Comparison of ENCODE assay signal across 8 cellular contexts in the genomic region with DNA sequence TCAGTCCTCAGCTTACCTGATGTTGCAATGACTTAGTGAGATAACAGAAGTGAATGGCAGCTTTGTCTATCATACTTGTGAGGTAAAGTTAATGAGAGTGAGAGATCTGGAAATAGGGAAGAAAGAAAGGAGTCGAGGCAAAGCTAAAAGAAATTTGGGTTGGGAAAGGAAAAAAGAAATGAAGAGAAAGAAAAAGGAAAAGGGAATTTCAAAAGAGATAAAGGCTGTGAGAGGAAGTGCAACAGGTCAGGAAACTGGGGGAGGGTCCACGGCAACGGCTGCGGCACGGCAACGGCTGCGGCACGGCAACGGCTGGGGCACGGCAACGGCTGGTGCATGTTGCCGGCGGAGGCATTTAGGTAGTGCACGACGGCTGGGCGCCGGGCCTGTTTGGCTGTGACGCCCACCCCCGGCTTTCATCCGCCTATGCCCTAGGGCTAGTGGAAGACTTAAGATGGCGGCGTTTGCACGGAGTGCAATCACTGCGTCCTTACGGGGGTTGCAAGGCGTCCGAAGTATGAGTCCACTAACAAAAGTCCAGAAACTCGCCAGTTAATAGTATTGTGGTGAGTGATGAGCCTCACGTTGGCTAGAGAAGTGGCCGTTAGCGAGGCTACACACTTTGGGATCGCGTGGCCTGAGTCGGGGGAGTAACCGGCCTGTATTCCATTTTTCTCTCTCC.
DNase-seq lines count a peak whose midpoint lies in the region; ATAC-seq lines count a peak whose summit lies in the region.

No MANE protein-coding gene starts in this region.

- H3K4me1 Mint-ChIP-seq in central memory CD8-positive, alpha-beta T cell, result peaks cover 10% of the 10 kb centered on the region

- H3K4me3 Mint-ChIP-seq in central memory CD8-positive, alpha-beta T cell, result peak overlapping the region; percentile 79

- no peaks in the 10 kb centered on the region for H3K9me3 Mint-ChIP-seq in central memory CD8-positive, alpha-beta T cell

- H3K27me3 Mint-ChIP-seq in central memory CD8-positive, alpha-beta T cell, result no peaks in the 10 kb centered on the region

- peaks cover 20% of the 10 kb centered on the region for H3K36me3 Mint-ChIP-seq in central memory CD8-positive, alpha-beta T cell (ENCODE audit: insufficient read depth)

- H3K27ac Mint-ChIP-seq in central memory CD8-positive, alpha-beta T cell (ENCODE audit: low read depth), result peak overlapping the region; percentile 90

- ATAC-seq in GM18909 (IDR thresholded peaks at IDR 0.05; ENCODE audit: poor library complexity, unreplicated experiment) (peak; percentile 99), HG03159 (IDR thresholded peaks at IDR 0.05; ENCODE audit: unreplicated experiment) (peak; percentile 96)
- peak; percentile 95 for ATAC-seq in central memory CD8-positive, alpha-beta T cell (replicated peaks; ENCODE audit: extremely low read depth, poor library complexity, severe bottlenecking)

- DNase-seq in AG08396 (ENCODE audit: low spot score), result peak; percentile 93
- DNase-seq in NCI-H2227 (lab: John Stamatoyannopoulos, UW; ENCODE audit: unreplicated experiment), result peak; percentile 94
- peak; percentile 61 to 72 (median 66) for DNase-seq in activated CD4-positive, CD25-positive, alpha-beta regulatory T cell (lab: John Stamatoyannopoulos, UW)
- DNase-seq in central memory CD8-positive, alpha-beta T cell (ENCODE audit: low spot score in 2 of 2), result peak; percentile 63 to 74
- DNase-seq in islet precursor cell, result peak; percentile 96
- peak; percentile 74 to 89 (median 77) for DNase-seq in stimulated activated CD4-positive, alpha-beta T cell treated with anti-CD3 and anti-CD28 coated beads, Interleukin-12 subunit alpha, Interleukin-12 subunit beta, amount 100 ng/mL, for 48 hours (ENCODE audit: low read depth in 2 of 3, low spot score in 1 of 3)

Comparison
In these comparisons a context has a peak if more than half of its experiments do, and no peak if none do; other contexts are left out.
1. Peak in every context shown above with its lines: DNase-seq and ATAC-seq.